8 cellular contexts compared by ENCODE assay signal in genomic region chr2:61853848-61854434, GRCh38.
A peak's percentile ranks its signal among the peaks of the same experiment; 100 is the strongest.
DNase-seq lines count a peak whose midpoint lies in the region; ATAC-seq and TF ChIP-seq lines count a peak whose summit lies in the region.

Gene FAM161A (minus strand): TSS chr2:61854060. CDS start chr2:61854041, 19 bp downstream.

- peak; percentile 73 for ATAC-seq in GM19467 (IDR thresholded peaks at IDR 0.05; ENCODE audit: unreplicated experiment)
- ATAC-seq in memory B cell (ENCODE audit: low read depth), result peak; percentile 62

- H3K36me3 ChIP-seq in effector memory CD4-positive, alpha-beta T cell (ENCODE audit: control insufficient read depth, insufficient read depth, low read length), result no peaks in the 10 kb centered on the region

- H3K27ac Mint-ChIP-seq in memory B cell, result peak within 1 kb of the TSS; percentile 95

- H3K9me3 Mint-ChIP-seq in memory B cell, result no peaks in the 10 kb centered on the region

- H3K27me3 Mint-ChIP-seq in memory B cell, result no peaks in the 10 kb centered on the region

- H3K27me3 ChIP-seq in HL-60 (ENCODE audit: insufficient read depth, poor library complexity, severe bottlenecking), result no peaks in the 10 kb centered on the region
- H3K27me3 ChIP-seq in effector memory CD4-positive, alpha-beta T cell (replicated peaks; ENCODE audit: control insufficient read depth, insufficient read depth, low read length, poor library complexity, severe bottlenecking), result no peaks in the 10 kb centered on the region

- H3K36me3 Mint-ChIP-seq in memory B cell, result no peaks in the 10 kb centered on the region

- peak within 1 kb of the TSS; percentile 96 for H3K4me3 ChIP-seq in HL-60 (replicated peaks; ENCODE audit: insufficient read depth, low read length)
- peak within 1 kb of the TSS; percentile 93 for H3K4me3 ChIP-seq in effector memory CD4-positive, alpha-beta T cell (ENCODE audit: insufficient read depth, low read depth, low read length, poor library complexity, severe bottlenecking)

- H3K4me1 ChIP-seq in effector memory CD4-positive, alpha-beta T cell (ENCODE audit: control insufficient read depth, insufficient read depth, low read length, poor library complexity, severe bottlenecking), result peaks cover 7% of the 10 kb centered on the region

- DNase-seq in CMK (ENCODE audit: low read depth) (peak; percentile 54), HL-60 (ENCODE audit: low read depth in 1 of 2, low spot score in 1 of 2) (peak; percentile 70 to 87), NCI-H82 treated with DMSO at 0.1 percent for 48 hours (lab: John Stamatoyannopoulos, UW; ENCODE audit: unreplicated experiment) (peak; percentile 82), memory B cell (ENCODE audit: low spot score in 2 of 2) (peak; percentile 58 to 78)
- DNase-seq in activated CD8-positive, alpha-beta memory T cell treated with anti-CD3 and anti-CD28 coated beads for 24 hours, result peak; percentile 92
- DNase-seq in effector memory CD4-positive, alpha-beta T cell, result peak; percentile 54 to 65 (median 63)
- DNase-seq in stimulated activated CD8-positive, alpha-beta memory T cell treated with anti-CD3 and anti-CD28 coated beads, Interleukin-12 subunit alpha, Interleukin-12 subunit beta, amount 100 ng/mL, for 1 hour (ENCODE audit: low read depth), result peak; percentile 52

- no peaks in the 10 kb centered on the region for H3K9me3 ChIP-seq in effector memory CD4-positive, alpha-beta T cell (ENCODE audit: control insufficient read depth, low read length)

- TF ChIP-seq CTCF in HL-60 (IDR thresholded peaks at IDR 0.05; ENCODE audit: insufficient read depth, low read length), result no peak

- H3K4me3 Mint-ChIP-seq in memory B cell, result peak within 1 kb of the TSS; percentile 100

- peaks cover 7% of the 10 kb centered on the region for H3K4me1 Mint-ChIP-seq in memory B cell

- peak within 1 kb of the TSS; percentile 73 for H3K27ac ChIP-seq in HL-60 (replicated peaks)
- peak within 1 kb of the TSS; percentile 75 for H3K27ac ChIP-seq in effector memory CD4-positive, alpha-beta T cell (ENCODE audit: insufficient read depth, low read length, poor library complexity, severe bottlenecking)

Comparison
In these comparisons a context has a peak if more than half of its experiments do, and no peak if none do; other contexts are left out.
1. Peak in every context shown above with its lines: DNase-seq, ATAC-seq, H3K4me3 ChIP-seq and H3K27ac ChIP-seq.